In genomic region chr4:154608555-154609252, GRCh38 we compare ENCODE assay signal across 2 cellular contexts.
TF ChIP-seq lines count a peak whose summit lies in the region.

No MANE protein-coding gene starts in this region.

TF ChIP-seq in K562, 482 proteins besides CTCF, POLR2A, EP300 and RAD21:
- TF ChIP-seq TCF7L2 (IDR thresholded peaks at IDR 0.05; ENCODE audit: low read depth, low read length), result no peak
- TF ChIP-seq CTCFL (IDR thresholded peaks at IDR 0.05; ENCODE audit: borderline replicate concordance, insufficient read depth, low read depth, low read length, poor library complexity, severe bottlenecking), result no peak
- no peak for TF ChIP-seq ARID1B (IDR thresholded peaks at IDR 0.05)
- no peak for TF ChIP-seq ZNF512 (tag; IDR thresholded peaks at IDR 0.05)
- TF ChIP-seq HNRNPH1 (optimal IDR thresholded peaks at IDR 0.05; ENCODE audit: low read depth, low read length), result no peak

TF ChIP-seq in HepG2, 621 proteins besides CTCF, POLR2A, EP300 and RAD21:
- TF ChIP-seq CEBPB (IDR thresholded peaks at IDR 0.05; ENCODE audit: borderline replicate concordance, low read depth, low read length), result peak; percentile 50; the same call in 1 of the 2 replicates
- no peak for TF ChIP-seq GATA4 (IDR thresholded peaks at IDR 0.05; ENCODE audit: borderline replicate concordance, low read depth)
- TF ChIP-seq ZBTB39 (CRISPR knock-in tag; IDR thresholded peaks at IDR 0.05), result no peak
- 0 out of 2 replicates have a peak, but pooled peaks have one; percentile 19 for TF ChIP-seq SMC3 (IDR thresholded peaks at IDR 0.05; ENCODE audit: low read length)
- TF ChIP-seq MED1 (CRISPR knock-in tag; IDR thresholded peaks at IDR 0.05), result 0 out of 2 replicates have a peak, but pooled peaks have one; percentile 18
- peak; percentile 87; the same call in 1 of the 2 replicates for TF ChIP-seq SSRP1 (CRISPR knock-in tag; IDR thresholded peaks at IDR 0.05)
- TF ChIP-seq CEBPG (CRISPR knock-in tag; IDR thresholded peaks at IDR 0.05), result peak; percentile 26; the same call in 1 of the 2 replicates
- TF ChIP-seq CREB1 (IDR thresholded peaks at IDR 0.05), result no peak
- TF ChIP-seq CREB1 (CRISPR knock-in tag; IDR thresholded peaks at IDR 0.05), result 0 out of 2 replicates have a peak, but pooled peaks have one; percentile 5
- 0 out of 2 replicates have a peak, but pooled peaks have one; percentile 29 for TF ChIP-seq ATF7-NPFF (CRISPR knock-in tag; IDR thresholded peaks at IDR 0.05; ENCODE audit: low read depth)
- peak; percentile 57 for TF ChIP-seq POLR2AphosphoS5 (IDR thresholded peaks at IDR 0.05; ENCODE audit: low read depth, low read length)
- 0 out of 2 replicates have a peak, but pooled peaks have one; percentile 7 for TF ChIP-seq TFDP2 (CRISPR knock-in tag; IDR thresholded peaks at IDR 0.05)
- TF ChIP-seq POLR2AphosphoS2 (IDR thresholded peaks at IDR 0.05; ENCODE audit: low read depth, low read length), result peak; percentile 71; the same call in 1 of the 2 replicates
- TF ChIP-seq RBM22 (optimal IDR thresholded peaks at IDR 0.05; ENCODE audit: low read length), result peak; percentile 90
- TF ChIP-seq HMGXB3 (CRISPR knock-in tag; IDR thresholded peaks at IDR 0.05; ENCODE audit: borderline replicate concordance), result no peak
- peak; percentile 58; the same call in 1 of the 2 replicates for TF ChIP-seq REPIN1 (CRISPR knock-in tag; IDR thresholded peaks at IDR 0.05; ENCODE audit: borderline replicate concordance, low read depth)
- peak; percentile 12; the same call in 1 of the 2 replicates for TF ChIP-seq STAG1 (CRISPR knock-in tag; IDR thresholded peaks at IDR 0.05)
- TF ChIP-seq ZNF644 (CRISPR knock-in tag; IDR thresholded peaks at IDR 0.05; ENCODE audit: low read depth), result no peak
